12 cellular contexts compared by ENCODE assay signal in the genomic region with DNA sequence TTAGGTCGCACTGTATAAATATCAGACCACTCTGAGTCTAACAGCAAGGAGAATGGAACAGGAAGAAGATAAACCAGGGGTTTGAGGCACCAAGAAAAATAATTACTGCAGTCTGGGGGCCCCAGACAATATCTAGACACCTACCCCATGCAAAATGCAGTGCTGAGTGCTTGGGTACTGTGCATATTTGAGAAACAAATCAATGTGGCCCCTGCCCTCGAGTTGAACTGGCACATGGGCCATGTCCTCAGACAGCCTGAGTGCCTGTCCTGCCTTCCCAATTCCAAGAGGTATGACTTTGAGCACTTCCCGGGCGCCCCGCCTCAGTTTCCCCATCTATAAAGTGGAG. TPM values are rescaled to one million over a fixed set of nuclear protein-coding genes. Genes with fewer than 3 reads are reported as not detected.
DNase-seq lines count a peak whose midpoint lies in the region; ATAC-seq, FAIRE-seq and TF ChIP-seq lines count a peak whose summit lies in the region.
"Had no signal": no experiment of that assay in that cellular context is flagged by ENCODE, and none has a peak within 500 bp of the region (broad histone marks: within the 10 kb centered on the region; RNA-seq: fewer than 3 reads in every experiment).

No MANE protein-coding gene starts in this region.

- intact Hi-C loops in activated CD4-positive, alpha-beta T cell treated with anti-CD3 and anti-CD28 coated beads, Interleukin-2, amount 10 ng/mL, durations not matched to agents 24 days and 14 days (cut with micrococcal nuclease), result loop anchor here (1.0 to 2.0 kb wide), 3 partner anchors 11 to 126 kb away; no protein-coding TSS in a partner anchor

- H3K27me3 ChIP-seq in RWPE2 (ENCODE audit: insufficient read depth, poor library complexity, severe bottlenecking) (no peaks in the 10 kb centered on the region), keratinocyte (ENCODE audit: control insufficient read depth, extremely low read depth, insufficient read depth, low read length) (peaks cover 23% of the 10 kb centered on the region)

- no peak overlapping the region for H3K9ac ChIP-seq in keratinocyte (ENCODE audit: control insufficient read depth, extremely low read depth, insufficient read depth, low read length)

- no peaks in the 10 kb centered on the region for H3K36me3 Mint-ChIP-seq in activated CD4-positive, alpha-beta T cell treated with anti-CD3 and anti-CD28 coated beads, Interleukin-2, amount 10 ng/mL, durations not matched to agents 24 days and 14 days (ENCODE audit: low read depth)

- no peaks in the 10 kb centered on the region for H3K9me1 ChIP-seq in keratinocyte (ENCODE audit: control insufficient read depth, extremely low read depth, insufficient read depth, low read length)

- H2AFZ ChIP-seq in keratinocyte (ENCODE audit: control insufficient read depth, low read length), result no peak overlapping the region

- no peaks in the 10 kb centered on the region for H4K20me1 ChIP-seq in keratinocyte (ENCODE audit: control insufficient read depth, extremely low read depth, insufficient read depth, low read length)

- peak overlapping the region; percentile 45 for H3K4me3 Mint-ChIP-seq in activated CD4-positive, alpha-beta T cell treated with anti-CD3 and anti-CD28 coated beads, Interleukin-2, amount 10 ng/mL, durations not matched to agents 24 days and 14 days
- H3K4me3 Mint-ChIP-seq in stimulated activated naive CD8-positive, alpha-beta T cell treated with anti-CD3 and anti-CD28 coated beads, Interleukin-15, amount 100 ng/mL, for 72 hours, result peak overlapping the region; percentile 58 to 66
- H3K4me3 Mint-ChIP-seq: GM23338 had no signal

- peak overlapping the region; percentile 85 for H3K27ac Mint-ChIP-seq in activated CD4-positive, alpha-beta T cell treated with anti-CD3 and anti-CD28 coated beads, Interleukin-2, amount 10 ng/mL, durations not matched to agents 24 days and 14 days
- peak overlapping the region; percentile 71 to 82 for H3K27ac Mint-ChIP-seq in stimulated activated naive CD8-positive, alpha-beta T cell treated with anti-CD3 and anti-CD28 coated beads, Interleukin-15, amount 100 ng/mL, for 72 hours
- H3K27ac Mint-ChIP-seq: GM23338 had no signal

- peak overlapping the region; percentile 25 for H3K27ac ChIP-seq in RWPE2 (ENCODE audit: poor library complexity, severe bottlenecking)
- no peak overlapping the region for H3K27ac ChIP-seq in keratinocyte (ENCODE audit: control insufficient read depth, insufficient read depth, low read length)

- H3K4me1 Mint-ChIP-seq in activated CD4-positive, alpha-beta T cell treated with anti-CD3 and anti-CD28 coated beads, Interleukin-2, amount 10 ng/mL, durations not matched to agents 24 days and 14 days, result peaks cover 62% of the 10 kb centered on the region
- H3K4me1 Mint-ChIP-seq in stimulated activated naive CD8-positive, alpha-beta T cell treated with anti-CD3 and anti-CD28 coated beads, Interleukin-15, amount 100 ng/mL, for 72 hours, result peaks cover 54% of the 10 kb centered on the region
- H3K4me1 Mint-ChIP-seq: GM23338 had no signal

- ATAC-seq in RWPE2 (ENCODE audit: low read depth), result no peak
- peak; percentile 22 for ATAC-seq in stimulated activated naive CD8-positive, alpha-beta T cell treated with anti-CD3 and anti-CD28 coated beads, Interleukin-15, amount 100 ng/mL, for 72 hours
- ATAC-seq: K562 had no signal

- dilution Hi-C loops in keratinocyte (cut with MboI; ENCODE audit: extremely low pct_ligation_motif_present, low sequenced_read_pairs), result no loop called here

- FAIRE-seq in keratinocyte (lab: Jason Lieb, UNC), result no peak
- FAIRE-seq: K562 had no signal

- H3K4me2 ChIP-seq in keratinocyte (ENCODE audit: control insufficient read depth, extremely low read depth, insufficient read depth, low read depth, low read length), result peak overlapping the region; percentile 59
- H3K4me2 ChIP-seq: GM23338 had no signal

- H3K4me3 ChIP-seq in RWPE2 (ENCODE audit: severe bottlenecking), result no peak overlapping the region
- no peak overlapping the region for H3K4me3 ChIP-seq in keratinocyte (ENCODE audit: control insufficient read depth in 2 of 3, extremely low read depth in 1 of 3, insufficient read depth in 2 of 3, low read depth in 1 of 3, low read length in 3 of 3)
- H3K4me3 ChIP-seq: GM23338, K562 had no signal

- H3K36me3 ChIP-seq in RWPE2 (ENCODE audit: low read depth) (no peaks in the 10 kb centered on the region), keratinocyte (ENCODE audit: control insufficient read depth in 2 of 2, extremely low read depth in 1 of 2, insufficient read depth in 2 of 2, low read length in 2 of 2) (no peaks in the 10 kb centered on the region)

- no peak for DNase-seq in activated CD4-positive, alpha-beta T cell treated with anti-CD3 and anti-CD28 coated beads, Interleukin-2, amount 10 ng/mL, durations not matched to agents 24 days and 14 days
- no peak for DNase-seq in activated CD4-positive, alpha-beta T cell treated with anti-CD3 and anti-CD28 coated beads for 4 hours
- no peak for DNase-seq in RWPE2 (ENCODE audit: low spot score)
- no peak for DNase-seq in keratinocyte (ENCODE audit: low read depth, low spot score)
- no peak for DNase-seq in stimulated activated naive CD8-positive, alpha-beta T cell treated with anti-CD3 and anti-CD28 coated beads, Interleukin-15, amount 100 ng/mL, for 72 hours
- DNase-seq in NK-92 (lab: John Stamatoyannopoulos, UW; ENCODE audit: unreplicated experiment), result no peak
- DNase-seq in 8988T, result no peak
- DNase-seq in EL, result no peak
- DNase-seq: mesendoderm, retina had no signal

- no peaks in the 10 kb centered on the region for H3K9me3 Mint-ChIP-seq in activated CD4-positive, alpha-beta T cell treated with anti-CD3 and anti-CD28 coated beads, Interleukin-2, amount 10 ng/mL, durations not matched to agents 24 days and 14 days
- H3K9me3 Mint-ChIP-seq in stimulated activated naive CD8-positive, alpha-beta T cell treated with anti-CD3 and anti-CD28 coated beads, Interleukin-15, amount 100 ng/mL, for 72 hours, result no peaks in the 10 kb centered on the region
- H3K9me3 Mint-ChIP-seq: GM23338 had no signal

- H3K79me2 ChIP-seq in keratinocyte (ENCODE audit: control insufficient read depth, insufficient read depth, low read length), result no peaks in the 10 kb centered on the region

- H3K27me3 Mint-ChIP-seq in activated CD4-positive, alpha-beta T cell treated with anti-CD3 and anti-CD28 coated beads, Interleukin-2, amount 10 ng/mL, durations not matched to agents 24 days and 14 days, result peaks cover 24% of the 10 kb centered on the region
- peaks cover 78% of the 10 kb centered on the region for H3K27me3 Mint-ChIP-seq in stimulated activated naive CD8-positive, alpha-beta T cell treated with anti-CD3 and anti-CD28 coated beads, Interleukin-15, amount 100 ng/mL, for 72 hours

- TF ChIP-seq CTCF in RWPE2 (IDR thresholded peaks at IDR 0.05; ENCODE audit: poor library complexity, severe bottlenecking), result no peak
- no peak for TF ChIP-seq CTCF in keratinocyte (optimal IDR thresholded peaks at IDR 0.05 in 1 of 3, IDR thresholded peaks at IDR 0.05 in 1 of 3, conservative IDR thresholded peaks at IDR 0.05 in 1 of 3; ENCODE audit: extremely low read depth in 1 of 3, insufficient read depth in 2 of 3, low read length in 3 of 3)

- H3K9me3 ChIP-seq in RWPE2 (ENCODE audit: severe bottlenecking) (no peaks in the 10 kb centered on the region), keratinocyte (ENCODE audit: control insufficient read depth, low read depth, low read length) (no peaks in the 10 kb centered on the region)

- H3K4me1 ChIP-seq in RWPE2 (ENCODE audit: insufficient read depth, poor library complexity, severe bottlenecking), result peaks cover 14% of the 10 kb centered on the region
- peaks cover 14% of the 10 kb centered on the region for H3K4me1 ChIP-seq in keratinocyte (ENCODE audit: control insufficient read depth, extremely low read depth, insufficient read depth, low read length)

RNA-seq across cellular contexts. Expression of gene CIITA, which starts 6.2 kb away (rescaled TPM):
- total RNA-seq in activated CD4-positive, alpha-beta T cell treated with anti-CD3 and anti-CD28 coated beads, Interleukin-2, amount 10 ng/mL, durations not matched to agents 24 days and 14 days, result 5.0 and 6.4 TPM in 2 replicates
- 0.02 to 0.12 TPM (median 0.05 TPM) in 3 replicates for polyA plus RNA-seq in keratinocyte
- polyA plus RNA-seq in keratinocyte (2011; ENCODE audit: low read depth), result not detected
- polyA plus RNA-seq in keratinocyte (2011; cell fraction: cytosol; rRNA removed), result 0.06 TPM in 1 of 2 replicates, not detected in the other
- 0.04 and 0.05 TPM in 2 replicates for polyA plus RNA-seq in keratinocyte (2011; cell fraction: nucleus; rRNA removed)
- polyA plus RNA-seq in keratinocyte (2012; ENCODE audit: low replicate concordance), result 0.33 and 0.35 TPM in 2 replicates
- polyA minus RNA-seq in keratinocyte, result under 0.01 TPM in 1 of 3 replicates, not detected in the others
- not detected for polyA minus RNA-seq in keratinocyte (2011; cell fraction: cytosol; rRNA and poly(A)+ RNA removed)
- not detected in 2 replicates for polyA minus RNA-seq in keratinocyte (2011; cell fraction: nucleus; rRNA and poly(A)+ RNA removed)

RNA-seq across cellular contexts. Expression of gene TVP23A, which starts 52.2 kb away (rescaled TPM):
- total RNA-seq in activated CD4-positive, alpha-beta T cell treated with anti-CD3 and anti-CD28 coated beads, Interleukin-2, amount 10 ng/mL, durations not matched to agents 24 days and 14 days, result not detected in 2 replicates
- not detected in 3 replicates for polyA plus RNA-seq in keratinocyte
- not detected for polyA plus RNA-seq in keratinocyte (2011; ENCODE audit: low read depth)
- not detected in 2 replicates for polyA plus RNA-seq in keratinocyte (2011; cell fraction: cytosol; rRNA removed)
- not detected in 2 replicates for polyA plus RNA-seq in keratinocyte (2011; cell fraction: nucleus; rRNA removed)
- polyA plus RNA-seq in keratinocyte (2012; ENCODE audit: low replicate concordance), result 0.05 and 0.07 TPM in 2 replicates
- not detected in 3 replicates for polyA minus RNA-seq in keratinocyte
- polyA minus RNA-seq in keratinocyte (2011; cell fraction: cytosol; rRNA and poly(A)+ RNA removed), result not detected
- not detected in 2 replicates for polyA minus RNA-seq in keratinocyte (2011; cell fraction: nucleus; rRNA and poly(A)+ RNA removed)
